ENCODE assay signal across 18 cellular contexts in genomic region chr11:9827700-9828099, GRCh38.
"Had no signal": no experiment of that assay in that cellular context is flagged by ENCODE, and none has a peak within 500 bp of the region (broad histone marks: within the 10 kb centered on the region; RNA-seq: fewer than 3 reads in every experiment).

No MANE protein-coding gene starts in this region.

- H3K4me1 Mint-ChIP-seq: naive thymus-derived CD4-positive, alpha-beta T cell; nephron progenitor cell had no signal

- H3K27ac ChIP-seq: coronary artery, gastrocnemius medialis, heart right ventricle, neutrophil, stomach, uterus had no signal

- ATAC-seq: esophagus mucosa; gastrocnemius medialis; heart right ventricle; naive thymus-derived CD4-positive, alpha-beta T cell had no signal

- H3K27me3 Mint-ChIP-seq: naive thymus-derived CD4-positive, alpha-beta T cell had no signal

- DNase-seq: effector CD4-positive, alpha-beta T cell; gastrocnemius medialis; heart right ventricle; hypothalamus; kidney glomerular epithelial cell; naive thymus-derived CD4-positive, alpha-beta T cell; nephron progenitor cell; posterior cingulate gyrus; small intestine; stimulated activated CD4-positive, alpha-beta T cell treated with anti-CD3 and anti-CD28 coated beads, Interleukin-12 subunit alpha, Interleukin-12 subunit beta, amount 100 ng/mL, for 4 hours; stimulated activated naive CD4-positive, alpha-beta T cell; stomach; substantia nigra; uterus had no signal

- FAIRE-seq: islet of Langerhans, small intestine had no signal

- H3K9me3 ChIP-seq: gastrocnemius medialis, heart right ventricle, neutrophil, stomach, uterus had no signal

- H3K4me1 ChIP-seq: gastrocnemius medialis, heart right ventricle, uterus had no signal

- H3K4me3 Mint-ChIP-seq: naive thymus-derived CD4-positive, alpha-beta T cell; nephron progenitor cell had no signal

- H3K9me3 Mint-ChIP-seq: naive thymus-derived CD4-positive, alpha-beta T cell; nephron progenitor cell had no signal

- H3K27me3 ChIP-seq: gastrocnemius medialis, heart right ventricle, neutrophil, stomach, uterus had no signal

- H3K4me3 ChIP-seq: coronary artery, gastrocnemius medialis, heart right ventricle, stomach, uterus had no signal

- H3K27ac Mint-ChIP-seq: nephron progenitor cell had no signal

- H3K36me3 ChIP-seq: uterus had no signal
